9 cellular contexts compared by ENCODE assay signal in the genomic region with DNA sequence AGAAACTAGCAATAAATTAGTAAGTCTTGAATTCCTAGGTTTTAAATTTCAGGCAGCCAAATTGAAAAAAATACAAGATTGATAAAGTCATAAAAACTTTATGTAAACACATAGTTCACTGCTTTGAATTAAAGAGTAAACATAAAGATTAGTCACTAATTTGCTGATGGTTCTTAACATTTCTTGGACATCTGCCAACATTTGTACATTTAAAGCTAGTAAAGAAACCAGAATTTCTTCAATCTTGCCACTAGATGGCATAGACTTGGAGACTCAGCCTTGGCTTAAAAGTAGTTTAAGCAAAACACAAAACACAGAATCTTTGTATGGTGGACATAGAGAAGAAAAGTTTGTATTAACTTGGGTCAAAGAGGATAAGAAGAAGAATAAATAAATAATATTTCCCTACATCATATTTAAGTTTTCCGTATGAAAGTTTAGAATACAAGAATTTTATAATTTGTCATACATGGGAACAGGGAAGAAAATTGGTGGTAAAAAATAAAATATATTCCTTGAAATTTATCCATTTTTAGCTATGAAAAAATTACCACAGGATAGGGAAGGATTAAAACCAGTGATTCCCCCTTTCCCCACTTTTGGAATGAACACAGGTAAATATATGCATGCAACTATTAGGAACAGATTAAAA. TPM values are rescaled to one million over a fixed set of nuclear protein-coding genes. Genes with fewer than 3 reads are reported as not detected.
DNase-seq lines count a peak whose midpoint lies in the region; ATAC-seq and TF ChIP-seq lines count a peak whose summit lies in the region.
"Had no signal": no experiment of that assay in that cellular context is flagged by ENCODE, and none has a peak within 500 bp of the region (broad histone marks: within the 10 kb centered on the region; RNA-seq: fewer than 3 reads in every experiment).

No MANE protein-coding gene starts in this region.

- no peak overlapping the region for H3K4ac ChIP-seq in mesenchymal stem cell (ENCODE audit: low read depth in 1 of 2, low read length in 2 of 2)

- no peak overlapping the region for H3K27ac ChIP-seq in KMS-11
- H3K27ac ChIP-seq in mesenchymal stem cell (ENCODE audit: low read length, poor library complexity, severe bottlenecking), result no peak overlapping the region

- no peak overlapping the region for H3K4me3 ChIP-seq in AG10803 (ENCODE audit: low read length)
- no peak overlapping the region for H3K4me3 ChIP-seq in KMS-11 (IDR thresholded peaks at IDR 0.05; ENCODE audit: insufficient read depth, low read depth, low read length)
- H3K4me3 ChIP-seq in choroid plexus epithelial cell (ENCODE audit: low read depth, low read length), result no peak overlapping the region
- no peak overlapping the region for H3K4me3 ChIP-seq in mesenchymal stem cell (ENCODE audit: insufficient read depth in 1 of 2, low read depth in 1 of 2, low read length in 2 of 2)
- H3K4me3 ChIP-seq: HAP-1 had no signal

- ATAC-seq in GM18861 (IDR thresholded peaks at IDR 0.05; ENCODE audit: unreplicated experiment), result peak; percentile 50

- no peak overlapping the region for H2BK15ac ChIP-seq in mesenchymal stem cell (ENCODE audit: low read depth, poor library complexity, severe bottlenecking)

- H4K91ac ChIP-seq in mesenchymal stem cell (ENCODE audit: low read length), result no peak overlapping the region

- H3K9ac ChIP-seq in KMS-11, result no peak overlapping the region
- no peak overlapping the region for H3K9ac ChIP-seq in mesenchymal stem cell (ENCODE audit: low read length)

- H2BK5ac ChIP-seq in mesenchymal stem cell (ENCODE audit: low read depth, low read length, poor library complexity, severe bottlenecking), result no peak overlapping the region

- no peak overlapping the region for H3K14ac ChIP-seq in mesenchymal stem cell (ENCODE audit: low read length in 2 of 2)

- no peak overlapping the region for H2AK5ac ChIP-seq in mesenchymal stem cell (ENCODE audit: low read length, severe bottlenecking)

- H3K4me2 ChIP-seq in KMS-11, result no peak overlapping the region
- H3K4me2 ChIP-seq in mesenchymal stem cell (ENCODE audit: low read length, poor library complexity, severe bottlenecking), result no peak overlapping the region

- TF ChIP-seq CTCF in AG10803 (conservative IDR thresholded peaks at IDR 0.05; ENCODE audit: low read length), result peak; percentile 85
- TF ChIP-seq CTCF in KMS-11 (conservative IDR thresholded peaks at IDR 0.05; ENCODE audit: low read depth, low read length), result peak; percentile 62
- TF ChIP-seq CTCF in choroid plexus epithelial cell (conservative IDR thresholded peaks at IDR 0.05; ENCODE audit: low read depth, low read length), result peak; percentile 74

- H3K79me1 ChIP-seq in mesenchymal stem cell (replicated peaks; ENCODE audit: low read length, poor library complexity, severe bottlenecking), result no peaks in the 10 kb centered on the region

- no peak overlapping the region for H3K18ac ChIP-seq in mesenchymal stem cell (ENCODE audit: low read depth in 1 of 2, low read length in 2 of 2)

- H3K23ac ChIP-seq in mesenchymal stem cell (ENCODE audit: low read length in 2 of 2), result no peak overlapping the region

- WGBS in mesenchymal stem cell, result no CpG with 5 or more reads among the region's 1 CpG

- no peaks in the 10 kb centered on the region for H3K79me2 ChIP-seq in KMS-11 (ENCODE audit: insufficient read depth, low read depth)

- H3K9me3 ChIP-seq in mesenchymal stem cell (ENCODE audit: control insufficient read depth, low read length), result no peaks in the 10 kb centered on the region
- H3K9me3 ChIP-seq: HAP-1 had no signal

- H3K36me3 ChIP-seq in KMS-11 (ENCODE audit: insufficient read depth) (no peaks in the 10 kb centered on the region), mesenchymal stem cell (ENCODE audit: control insufficient read depth in 1 of 2, insufficient read depth in 2 of 2, low read depth in 1 of 2, low read length in 2 of 2) (no peaks in the 10 kb centered on the region)
- H3K36me3 ChIP-seq: HAP-1 had no signal

- H2AFZ ChIP-seq in KMS-11 (ENCODE audit: low read depth) (no peak overlapping the region), mesenchymal stem cell (ENCODE audit: low read depth, low read length) (no peak overlapping the region)

- H2BK120ac ChIP-seq in mesenchymal stem cell (ENCODE audit: low read depth, low read length), result no peak overlapping the region

- no peaks in the 10 kb centered on the region for H4K20me1 ChIP-seq in KMS-11 (ENCODE audit: insufficient read depth)

- H3K27me3 ChIP-seq in KMS-11 (ENCODE audit: insufficient read depth, low read depth) (no peaks in the 10 kb centered on the region), mesenchymal stem cell (ENCODE audit: control insufficient read depth in 1 of 2, insufficient read depth in 1 of 2, low read length in 2 of 2) (peaks cover 17 to 33% of the 10 kb centered on the region in 2 experiments)

- no peak overlapping the region for H4K8ac ChIP-seq in mesenchymal stem cell (ENCODE audit: low read length)

- H3K4me1 ChIP-seq in KMS-11 (ENCODE audit: low read depth, poor library complexity, severe bottlenecking), result peaks cover 8% of the 10 kb centered on the region
- H3K4me1 ChIP-seq in mesenchymal stem cell (ENCODE audit: control insufficient read depth, insufficient read depth, low read depth, low read length), result peaks cover 6% of the 10 kb centered on the region

- H2BK12ac ChIP-seq in mesenchymal stem cell (ENCODE audit: low read length in 2 of 2), result no peak overlapping the region

- DNase-seq in AG10803 (ENCODE audit: low read depth) (peak; percentile 68), NOMO-1 treated with dmso at 0.1 percent for 144 hours (lab: John Stamatoyannopoulos, UW; ENCODE audit: unreplicated experiment) (peak; percentile 16), choroid plexus epithelial cell (ENCODE audit: low read depth) (peak; percentile 83), mesenchymal stem cell (peak; percentile 89), cortex of kidney (lab: John Stamatoyannopoulos, UW) (no peak), activated T-cell treated with anti-CD3 and anti-CD28 coated beads for 4 hours (no peak)

RNA-seq across cellular contexts. Expression of a gene that starts 41.7 kb away (rescaled TPM):
- polyA plus RNA-seq in mesenchymal stem cell (2013, experiment 1 of 2), result 4.1 TPM
- 4.8 TPM for polyA plus RNA-seq in mesenchymal stem cell (2013, experiment 2 of 2)

Comparison
In these comparisons a context has a peak if more than half of its experiments do, and no peak if none do; other contexts are left out.
1. DNase-seq: peak in AG10803 (single experiment), NOMO-1 treated with dmso at 0.1 percent for 144 hours (single experiment), choroid plexus epithelial cell (single experiment) and mesenchymal stem cell (single experiment); none in cortex of kidney (single experiment) and activated T-cell treated with anti-CD3 and anti-CD28 coated beads for 4 hours (single experiment).
2. Peak in every context shown above with its lines, with median percentiles within 50 percentile points of each other: CTCF ChIP-seq.